8 cellular contexts compared by ENCODE assay signal in genomic region chr1:92831368-92831761, GRCh38. TPM values are rescaled to one million over a fixed set of nuclear protein-coding genes. Genes with fewer than 3 reads are reported as not detected.
DNase-seq lines count a peak whose midpoint lies in the region; ATAC-seq and TF ChIP-seq lines count a peak whose summit lies in the region.

No MANE protein-coding gene starts in this region.

- peak overlapping the region; percentile 17 for H2AFZ ChIP-seq in fibroblast of lung (ENCODE audit: low read length)

- H3K27ac ChIP-seq in fibroblast of lung (ENCODE audit: insufficient read depth, low read length) = peak overlapping the region; percentile 11
- H3K27ac ChIP-seq in spleen = peak overlapping the region in 4 of 8 donors; percentile 94 to 97 (median 95)

- H3K27me3 ChIP-seq in fibroblast of lung (ENCODE audit: control insufficient read depth, insufficient read depth, low read length) = no peaks in the 10 kb centered on the region
- H3K27me3 ChIP-seq in spleen (replicated peaks in 1 of 7) = no peaks in the 10 kb centered on the region

- no peaks in the 10 kb centered on the region for H3K9me3 ChIP-seq in fibroblast of lung (ENCODE audit: control insufficient read depth, insufficient read depth, low read depth, low read length)
- H3K9me3 ChIP-seq in spleen = no peaks in the 10 kb centered on the region

- TF ChIP-seq POLR2A in spleen (IDR thresholded peaks at IDR 0.05) = no peak

- ATAC-seq in HG03378 (IDR thresholded peaks at IDR 0.05; ENCODE audit: unreplicated experiment) = no peak

- H3K4me1 ChIP-seq in fibroblast of lung (ENCODE audit: control insufficient read depth, extremely low read depth, insufficient read depth, low read length) (no peaks in the 10 kb centered on the region), spleen (peaks cover 23 to 46% (median 44%) of the 10 kb centered on the region in 6 donors)

- H3K36me3 ChIP-seq in fibroblast of lung (ENCODE audit: control insufficient read depth, insufficient read depth, low read length) (peaks cover 7% of the 10 kb centered on the region), spleen (peaks cover 0 to 32% (median 27%) of the 10 kb centered on the region in 6 donors)

- TF ChIP-seq CTCF in fibroblast of lung (conservative IDR thresholded peaks at IDR 0.05 in 1 of 2, IDR thresholded peaks at IDR 0.05 in 1 of 2; ENCODE audit: low read depth in 1 of 2, low read length in 2 of 2) (no peak), spleen (IDR thresholded peaks at IDR 0.05 in 8 of 11, conservative IDR thresholded peaks at IDR 0.05 in 3 of 11) (no peak)

- peaks cover 13% of the 10 kb centered on the region for H4K20me1 ChIP-seq in fibroblast of lung (ENCODE audit: control insufficient read depth, extremely low read depth, insufficient read depth, low read length)

- no peak overlapping the region for H3K9ac ChIP-seq in fibroblast of lung (ENCODE audit: insufficient read depth, low read length)

- intact Hi-C loops in spleen (cut with DNase I; ENCODE audit: low total_unique reads) = no loop called here

- H3K4me3 ChIP-seq in fibroblast of lung (replicated peaks in 1 of 4; ENCODE audit: control extremely low read depth in 1 of 4, insufficient read depth in 1 of 4, low read depth in 3 of 4, low read length in 4 of 4) = peak overlapping the region in 2 of 4 experiments; percentile 95 to 98
- H3K4me3 ChIP-seq in spleen = peak overlapping the region in 2 of 8 donors; percentile 88 to 99

- peaks cover 45% of the 10 kb centered on the region for H3K79me2 ChIP-seq in fibroblast of lung (ENCODE audit: control insufficient read depth, insufficient read depth, low read length)

- 55 to 67% (median 59%) methylated on average over 4 of the region's 4 CpGs for WGBS in spleen, 5 donors

- peak; percentile 65 for DNase-seq in NCI-H82 (lab: John Stamatoyannopoulos, UW)
- DNase-seq in NCI-H82 treated with DMSO at 0.1 percent for 48 hours (lab: John Stamatoyannopoulos, UW; ENCODE audit: unreplicated experiment) = no peak
- peak; percentile 11 for DNase-seq in SK-N-DZ (ENCODE audit: low spot score)
- DNase-seq in fibroblast of lung (ENCODE audit: low read depth in 2 of 2) = no peak
- peak; percentile 81 for DNase-seq in spleen
- DNase-seq in cortex of kidney (lab: John Stamatoyannopoulos, UW) = no peak
- no peak for DNase-seq in SW480 (ENCODE audit: low spot score)

- no peak overlapping the region for H3K4me2 ChIP-seq in fibroblast of lung (ENCODE audit: extremely low read depth, insufficient read depth, low read length)

RNA-seq across cellular contexts. Expression of gene RPL5, which starts 0.5 kb away (rescaled TPM):
- 2,642 and 2,769 TPM in 2 replicates for polyA plus RNA-seq in SK-N-DZ (2014; cell fraction: cytosol; rRNA removed)
- polyA plus RNA-seq in SK-N-DZ (2014; cell fraction: nucleus; rRNA removed) = 1,474 and 1,535 TPM in 2 replicates
- total RNA-seq in fibroblast of lung (1,198 and 2,039 TPM in 2 replicates), spleen (1,000 to 10,000 TPM in 3 of 7 donors, 100 to 1,000 TPM in 4; 725 to 1,398 (median 908) TPM)
- polyA plus RNA-seq in fibroblast of lung (1,777 and 2,145 TPM in 2 replicates), spleen (1,000 to 10,000 TPM; 2,758 to 3,739 (median 3,435) TPM)
- polyA plus RNA-seq in fibroblast of lung (2012) = 2,268 and 2,297 TPM in 2 replicates
- polyA minus RNA-seq in fibroblast of lung (ENCODE audit: low replicate concordance) = 415 and 502 TPM in 2 replicates

RNA-seq across cellular contexts. Expression of gene EVI5, which starts 46.5 kb away (rescaled TPM):
- polyA plus RNA-seq in SK-N-DZ (2014; cell fraction: cytosol; rRNA removed) = 3.1 and 3.2 TPM in 2 replicates
- 2.2 and 2.3 TPM in 2 replicates for polyA plus RNA-seq in SK-N-DZ (2014; cell fraction: nucleus; rRNA removed)
- total RNA-seq in fibroblast of lung = 40.1 and 48.1 TPM in 2 replicates
- polyA plus RNA-seq in fibroblast of lung = 31.9 and 32.5 TPM in 2 replicates
- polyA plus RNA-seq in fibroblast of lung (2012) = 13.9 and 17.6 TPM in 2 replicates
- polyA minus RNA-seq in fibroblast of lung (ENCODE audit: low replicate concordance) = 5.4 and 8.8 TPM in 2 replicates
- 10 to 100 TPM; 18.2 to 38.3 (median 27.2) TPM for total RNA-seq in spleen
- polyA plus RNA-seq in spleen = 1 to 10 TPM; 1.7 to 3.6 (median 2.0) TPM

Comparison
In these comparisons a context has a peak if more than half of its experiments do, and no peak if none do; other contexts are left out.
1. DNase-seq: peak in NCI-H82 (single experiment), SK-N-DZ (single experiment) and spleen (single experiment); none in NCI-H82 treated with DMSO at 0.1 percent for 48 hours (single experiment), fibroblast of lung (0 of 2), cortex of kidney (single experiment) and SW480 (single experiment).